ENCODE assay signal across 8 cellular contexts in the genomic region with DNA sequence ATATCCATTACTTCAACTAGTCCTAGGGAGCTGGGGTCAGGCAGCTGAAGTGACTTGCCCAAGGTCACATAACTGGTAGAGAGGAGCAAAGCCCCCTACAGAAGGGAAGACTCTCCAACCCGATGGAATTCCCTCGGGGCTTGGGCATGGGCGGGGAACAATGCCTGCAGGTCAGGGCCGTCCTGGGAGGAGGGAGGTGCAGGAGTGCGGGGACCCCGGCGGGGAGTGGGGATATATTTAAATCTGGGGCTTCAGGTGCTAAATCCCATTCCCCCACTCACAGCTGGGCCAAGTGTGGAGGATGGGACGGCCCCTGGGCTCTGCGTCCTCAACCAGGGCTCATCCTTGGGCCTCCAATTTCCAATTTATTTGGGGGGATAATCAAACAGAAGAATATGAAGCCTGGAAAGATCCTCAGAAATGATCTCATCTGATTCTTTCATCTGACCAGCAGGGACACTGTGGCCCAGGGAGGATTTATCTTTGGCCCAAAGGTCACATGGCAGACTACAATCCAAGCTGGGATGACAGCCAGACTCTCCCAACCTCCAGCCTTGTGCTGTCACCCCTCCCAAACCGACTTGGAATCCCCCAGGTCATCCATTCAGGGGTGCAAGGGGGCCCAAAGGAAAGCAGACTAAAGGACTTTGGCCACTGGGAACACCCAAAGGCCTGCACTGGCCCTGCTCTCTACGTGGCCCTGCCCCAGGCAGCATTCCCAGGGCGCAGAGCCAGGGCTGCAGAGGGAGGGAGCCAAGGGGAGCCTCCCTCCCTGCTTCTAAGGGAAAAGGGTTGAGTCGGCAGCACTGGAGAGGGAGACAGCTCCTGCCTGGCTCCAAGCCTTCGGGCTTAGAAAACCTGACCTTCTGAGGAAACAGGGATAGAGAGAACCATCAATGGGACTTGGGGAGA. TPM values are rescaled to one million over a fixed set of nuclear protein-coding genes. Genes with fewer than 3 reads are reported as not detected.
DNase-seq lines count a peak whose midpoint lies in the region; ATAC-seq and TF ChIP-seq lines count a peak whose summit lies in the region.

No MANE protein-coding gene starts in this region.

- no peaks in the 10 kb centered on the region for H3K27me3 Mint-ChIP-seq in activated T-cell treated with anti-CD3 and anti-CD28 coated beads, Interleukin-2, amount 50 U/mL, for 24 hours

- no peak overlapping the region for H3K27ac ChIP-seq in brain microvascular endothelial cell
- H3K27ac ChIP-seq in layer of hippocampus (ENCODE audit: low read depth, low read length): peak overlapping the region; percentile 52
- H3K27ac ChIP-seq in thoracic aorta: peak overlapping the region; percentile 33 to 84

- no peak overlapping the region for H3K4me3 Mint-ChIP-seq in activated T-cell treated with anti-CD3 and anti-CD28 coated beads, Interleukin-2, amount 50 U/mL, for 24 hours

- H3K4me1 Mint-ChIP-seq in activated T-cell treated with anti-CD3 and anti-CD28 coated beads, Interleukin-2, amount 50 U/mL, for 24 hours (ENCODE audit: low read depth): peaks cover 76% of the 10 kb centered on the region

- ATAC-seq in thoracic aorta (ENCODE audit: insufficient number of reproducible peaks, low FRiP score, low read depth): no peak

- DNase-seq in activated T-cell treated with anti-CD3 and anti-CD28 coated beads, Interleukin-2, amount 50 U/mL, for 24 hours: peak; percentile 30
- no peak for DNase-seq in activated T-cell treated with anti-CD3 and anti-CD28 coated beads for 4 hours
- no peak for DNase-seq in brain microvascular endothelial cell
- DNase-seq in thoracic aorta (ENCODE audit: low spot score): no peak
- no peak for DNase-seq in stimulated activated CD4-positive, alpha-beta T cell treated with anti-CD3 and anti-CD28 coated beads, Interleukin-4, amount 100 ng/mL, for 4 hours
- no peak for DNase-seq in NK-92 treated with Interleukin-12 subunit alpha and Interleukin-12 subunit beta, amount 100 ng/mL, for 24 hours (lab: John Stamatoyannopoulos, UW)
- no peak for DNase-seq in NCI-H1105 (lab: John Stamatoyannopoulos, UW)

- TF ChIP-seq CTCF in brain microvascular endothelial cell (IDR thresholded peaks at IDR 0.05; ENCODE audit: low read depth, low read length, missing control alignments) (peak; percentile 5), thoracic aorta (IDR thresholded peaks at IDR 0.05) (no peak)

- H3K4me3 ChIP-seq in brain microvascular endothelial cell (ENCODE audit: low read depth, low read length) (no peak overlapping the region), thoracic aorta (no peak overlapping the region)

- in situ Hi-C loops in brain microvascular endothelial cell (cut with HindIII; ENCODE audit: low pct_ligation_motif_present, low sequenced_read_pairs): no loop called here

- no peaks in the 10 kb centered on the region for H3K36me3 ChIP-seq in brain microvascular endothelial cell (replicated peaks)
- H3K36me3 ChIP-seq in thoracic aorta: no peaks in the 10 kb centered on the region

- peaks cover 4% of the 10 kb centered on the region for H3K36me3 Mint-ChIP-seq in activated T-cell treated with anti-CD3 and anti-CD28 coated beads, Interleukin-2, amount 50 U/mL, for 24 hours (ENCODE audit: low read depth)

- H3K9me3 ChIP-seq in thoracic aorta: no peaks in the 10 kb centered on the region

- peaks cover 22 to 36% of the 10 kb centered on the region in 2 donors for H3K4me1 ChIP-seq in thoracic aorta (ENCODE audit: control insufficient read depth in 1 of 2, low read depth in 2 of 2)

- no peaks in the 10 kb centered on the region for H3K9me3 Mint-ChIP-seq in activated T-cell treated with anti-CD3 and anti-CD28 coated beads, Interleukin-2, amount 50 U/mL, for 24 hours

- no peaks in the 10 kb centered on the region for H3K27me3 ChIP-seq in brain microvascular endothelial cell (replicated peaks)
- no peaks in the 10 kb centered on the region for H3K27me3 ChIP-seq in layer of hippocampus (ENCODE audit: control insufficient read depth, insufficient read depth, low read length)
- no peaks in the 10 kb centered on the region for H3K27me3 ChIP-seq in thoracic aorta (replicated peaks; ENCODE audit: insufficient read depth)

- H3K27ac Mint-ChIP-seq in activated T-cell treated with anti-CD3 and anti-CD28 coated beads, Interleukin-2, amount 50 U/mL, for 24 hours: peak overlapping the region; percentile 97

RNA-seq across cellular contexts. Expression of gene C1QTNF6, which starts 8.7 kb away (rescaled TPM):
- total RNA-seq in thoracic aorta: 1 to 10 TPM; 1.9 to 2.1 TPM

RNA-seq across cellular contexts. Expression of gene SSTR3, which starts 15.5 kb away (rescaled TPM):
- total RNA-seq in thoracic aorta: not detected

RNA-seq across cellular contexts. Expression of gene IL2RB, which starts 47.1 kb away (rescaled TPM):
- 10 to 100 TPM in 1 of 2 donors, 1 to 10 TPM in 1; 2.0 to 13.1 TPM for total RNA-seq in thoracic aorta

RNA-seq across cellular contexts. Expression of gene RAC2, which starts 47.3 kb away (rescaled TPM):
- 10 to 100 TPM; 10.7 to 16.2 TPM for total RNA-seq in thoracic aorta
